ENCODE assay signal across 11 cellular contexts in the genomic region with DNA sequence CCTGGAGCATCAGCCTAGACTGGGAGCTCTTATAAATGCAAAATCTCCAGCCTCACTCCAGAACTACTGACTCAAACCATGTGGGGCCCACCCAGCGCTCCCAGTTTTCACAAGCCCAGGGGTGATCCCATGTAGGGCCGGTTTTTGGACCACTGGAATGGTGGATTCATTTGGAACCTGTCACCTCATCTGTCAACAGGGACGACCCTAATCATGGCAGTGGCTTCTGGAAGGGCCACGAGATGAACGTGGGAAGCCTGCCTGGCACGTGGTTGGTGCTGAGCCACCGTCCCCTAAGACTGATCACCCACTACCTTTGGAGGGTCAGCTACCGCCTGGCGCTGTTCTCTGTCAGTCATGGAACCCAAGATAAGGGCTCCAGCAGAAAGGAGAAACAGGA. TPM values are rescaled to one million over a fixed set of nuclear protein-coding genes. Genes with fewer than 3 reads are reported as not detected.
A peak's percentile ranks its signal among the peaks of the same experiment; 100 is the strongest.
DNase-seq lines count a peak whose midpoint lies in the region; ATAC-seq and TF ChIP-seq lines count a peak whose summit lies in the region.
"Had no signal": no experiment of that assay in that cellular context is flagged by ENCODE, and none has a peak within 500 bp of the region (broad histone marks: within the 10 kb centered on the region; RNA-seq: fewer than 3 reads in every experiment).

No MANE protein-coding gene starts in this region.

- no peak overlapping the region for H2AFZ ChIP-seq in Loucy (ENCODE audit: low read length)

- no peak overlapping the region for H3K4me3 Mint-ChIP-seq in stimulated activated memory B cell treated with anti-CD40 and anti-IgM and Interleukin-4, amounts not matched to agents 10 μg/mL and 1 μg/mL and 100 μg/mL, for 72 hours
- H3K4me3 Mint-ChIP-seq: dendritic cell treated with granulocyte-macrophage colony-stimulating factor and Interleukin-4, amounts not matched to agents 40 ng/mL and 50 ng/mL, for 4 days had no signal

- ATAC-seq in stimulated activated memory B cell treated with anti-CD40 and anti-IgM and Interleukin-4, amounts not matched to agents 10 μg/mL and 1 μg/mL and 100 μg/mL, for 72 hours = no peak

- H3K27ac Mint-ChIP-seq in stimulated activated memory B cell treated with anti-CD40 and anti-IgM and Interleukin-4, amounts not matched to agents 10 μg/mL and 1 μg/mL and 100 μg/mL, for 72 hours = peak overlapping the region; percentile 93
- H3K27ac Mint-ChIP-seq: dendritic cell treated with granulocyte-macrophage colony-stimulating factor and Interleukin-4, amounts not matched to agents 40 ng/mL and 50 ng/mL, for 4 days had no signal

- peaks cover 50% of the 10 kb centered on the region for H3K4me1 Mint-ChIP-seq in stimulated activated memory B cell treated with anti-CD40 and anti-IgM and Interleukin-4, amounts not matched to agents 10 μg/mL and 1 μg/mL and 100 μg/mL, for 72 hours

- H3K4me3 ChIP-seq in DOHH2 (ENCODE audit: low read length) (peak overlapping the region; percentile 44), Loucy (ENCODE audit: low read length, poor library complexity, severe bottlenecking) (no peak overlapping the region), coronary artery (no peak overlapping the region)

- peak overlapping the region; percentile 92 for H3K4me2 ChIP-seq in DOHH2 (ENCODE audit: low read length)
- no peak overlapping the region for H3K4me2 ChIP-seq in Loucy (ENCODE audit: low read depth, low read length, poor library complexity, severe bottlenecking)

- peaks cover 97% of the 10 kb centered on the region for H3K4me1 ChIP-seq in DOHH2 (ENCODE audit: control insufficient read depth, low read length)
- peaks cover 79% of the 10 kb centered on the region for H3K4me1 ChIP-seq in Loucy (ENCODE audit: insufficient read depth, low read length, poor library complexity, severe bottlenecking)

- no peaks in the 10 kb centered on the region for H3K79me2 ChIP-seq in DOHH2 (ENCODE audit: control insufficient read depth, low read length)
- no peaks in the 10 kb centered on the region for H3K79me2 ChIP-seq in Loucy (ENCODE audit: insufficient read depth, low read length)

- peaks cover 5% of the 10 kb centered on the region for H3K36me3 Mint-ChIP-seq in stimulated activated memory B cell treated with anti-CD40 and anti-IgM and Interleukin-4, amounts not matched to agents 10 μg/mL and 1 μg/mL and 100 μg/mL, for 72 hours

- H3K27ac ChIP-seq in DOHH2 (ENCODE audit: low read depth, low read length) (peak overlapping the region; percentile 100), coronary artery (peak overlapping the region; percentile 79 to 87)

- H3K36me3 ChIP-seq in DOHH2 (ENCODE audit: control insufficient read depth, low read length) (peaks cover 6% of the 10 kb centered on the region; the same call in 1 of the 2 replicates), Loucy (ENCODE audit: insufficient read depth, low read length) (no peaks in the 10 kb centered on the region)
- H3K36me3 ChIP-seq: prostate gland had no signal

- no peaks in the 10 kb centered on the region for H3K9me3 Mint-ChIP-seq in stimulated activated memory B cell treated with anti-CD40 and anti-IgM and Interleukin-4, amounts not matched to agents 10 μg/mL and 1 μg/mL and 100 μg/mL, for 72 hours
- H3K9me3 Mint-ChIP-seq: dendritic cell treated with granulocyte-macrophage colony-stimulating factor and Interleukin-4, amounts not matched to agents 40 ng/mL and 50 ng/mL, for 4 days had no signal

- H3K9me2 ChIP-seq in DOHH2 (replicated peaks; ENCODE audit: control insufficient read depth, low read length) (no peaks in the 10 kb centered on the region), Loucy (replicated peaks; ENCODE audit: low read depth, low read length) (no peaks in the 10 kb centered on the region)

- H3K27me3 Mint-ChIP-seq in stimulated activated memory B cell treated with anti-CD40 and anti-IgM and Interleukin-4, amounts not matched to agents 10 μg/mL and 1 μg/mL and 100 μg/mL, for 72 hours = no peaks in the 10 kb centered on the region
- H3K27me3 Mint-ChIP-seq: dendritic cell treated with granulocyte-macrophage colony-stimulating factor and Interleukin-4, amounts not matched to agents 40 ng/mL and 50 ng/mL, for 4 days had no signal

- H3K9me3 ChIP-seq in DOHH2 (ENCODE audit: control insufficient read depth, insufficient read depth, low read length) = no peaks in the 10 kb centered on the region
- no peaks in the 10 kb centered on the region for H3K9me3 ChIP-seq in Loucy (ENCODE audit: insufficient read depth, low read depth, low read length)
- H3K9me3 ChIP-seq: prostate gland had no signal

- H3F3A ChIP-seq in DOHH2 (ENCODE audit: control insufficient read depth, insufficient read depth) (peaks cover 47% of the 10 kb centered on the region), Loucy (ENCODE audit: low read depth) (peaks cover 13% of the 10 kb centered on the region; the same call in 1 of the 2 replicates)

- H3K9ac ChIP-seq in Loucy (ENCODE audit: low read depth, low read length, poor library complexity, severe bottlenecking) = peak overlapping the region; percentile 27

- no peak for TF ChIP-seq CTCF in DOHH2 (IDR thresholded peaks at IDR 0.05; ENCODE audit: low read depth, low read length, poor library complexity, severe bottlenecking)
- no peak for TF ChIP-seq CTCF in Loucy (conservative IDR thresholded peaks at IDR 0.05; ENCODE audit: low read length)
- no peak for TF ChIP-seq CTCF in coronary artery (IDR thresholded peaks at IDR 0.05)

- H4K20me1 ChIP-seq in DOHH2 (ENCODE audit: control insufficient read depth, insufficient read depth, low read depth, low read length) = no peaks in the 10 kb centered on the region
- no peaks in the 10 kb centered on the region for H4K20me1 ChIP-seq in Loucy (ENCODE audit: insufficient read depth, low read length, poor library complexity, severe bottlenecking)

- H3K27me3 ChIP-seq in DOHH2 (ENCODE audit: control insufficient read depth, low read length) (no peaks in the 10 kb centered on the region), Loucy (ENCODE audit: insufficient read depth, low read length, poor library complexity, severe bottlenecking) (no peaks in the 10 kb centered on the region)

- DNase-seq in coronary artery (ENCODE audit: low spot score) (no peak), UCSD-AML1 (lab: John Stamatoyannopoulos, UW; ENCODE audit: unreplicated experiment) (no peak), NCI-H128 (lab: John Stamatoyannopoulos, UW; ENCODE audit: unreplicated experiment) (no peak), mesenteric fat pad (ENCODE audit: low spot score) (no peak)
- DNase-seq: NCI-H1048, NCI-H526 treated with DMSO at 0.1 percent for 48 hours had no signal

RNA-seq across cellular contexts. Expression of a gene that starts 16.9 kb away (rescaled TPM):
- total RNA-seq in mesenteric fat pad = 13.7 TPM

RNA-seq across cellular contexts. Expression of a gene that starts 32.7 kb away (rescaled TPM):
- total RNA-seq in mesenteric fat pad = 1.6 TPM

RNA-seq across cellular contexts. Expression of a gene that starts 51.2 kb away (rescaled TPM):
- total RNA-seq in mesenteric fat pad = 54.6 TPM
